23 cellular contexts compared by ENCODE assay signal in genomic region chr13:85529216-85529590, GRCh38.
A peak's percentile ranks its signal among the peaks of the same experiment; 100 is the strongest.
DNase-seq lines count a peak whose midpoint lies in the region; ATAC-seq and TF ChIP-seq lines count a peak whose summit lies in the region.
"Had no signal": no experiment of that assay in that cellular context is flagged by ENCODE, and none has a peak within 500 bp of the region (broad histone marks: within the 10 kb centered on the region; RNA-seq: fewer than 3 reads in every experiment).

No MANE protein-coding gene starts in this region.

- in situ Hi-C loops in astrocyte of the spinal cord (cut with HindIII; ENCODE audit: low sequenced_read_pairs) = no loop called here

- no peak overlapping the region for H2AFZ ChIP-seq in ACC112 (ENCODE audit: low read length, unreplicated experiment)
- H2AFZ ChIP-seq: GM23248 had no signal

- H3K4me1 Mint-ChIP-seq in CD14-positive monocyte = no peaks in the 10 kb centered on the region
- H3K4me1 Mint-ChIP-seq: immature natural killer cell had no signal

- H3K4me1 ChIP-seq in ACC112 (ENCODE audit: control insufficient read depth, insufficient read depth, low read length, unreplicated experiment) = peaks cover 14% of the 10 kb centered on the region
- H3K4me1 ChIP-seq in gastroesophageal sphincter = peaks cover 0 to 9% (median 2%) of the 10 kb centered on the region in 3 donors
- H3K4me1 ChIP-seq: upper lobe of right lung had no signal

- TF ChIP-seq EP300 in gastroesophageal sphincter (IDR thresholded peaks at IDR 0.05) = no peak

- 0 out of 2 replicates have a peak overlapping the region, but pooled peaks have one; percentile 24 for H3K27ac ChIP-seq in ACC112 (ENCODE audit: low read depth, low read length)
- peak overlapping the region in 1 of 4 donors; percentile 12 for H3K27ac ChIP-seq in gastroesophageal sphincter
- H3K27ac ChIP-seq: GM23248, neutrophil, SJCRH30, upper lobe of right lung had no signal

- no peaks in the 10 kb centered on the region for H3K9me3 ChIP-seq in gastroesophageal sphincter
- H3K9me3 ChIP-seq: Caco-2, SJCRH30, upper lobe of right lung had no signal

- TF ChIP-seq CTCF in astrocyte of the spinal cord (IDR thresholded peaks at IDR 0.05; ENCODE audit: low read depth, low read length) (no peak), gastroesophageal sphincter (IDR thresholded peaks at IDR 0.05) (no peak), CD14-positive monocyte (IDR thresholded peaks at IDR 0.05) (no peak)

- no peak overlapping the region for H3K4me3 Mint-ChIP-seq in CD14-positive monocyte
- H3K4me3 Mint-ChIP-seq: immature natural killer cell had no signal

- no peaks in the 10 kb centered on the region for H3K79me2 ChIP-seq in ACC112 (ENCODE audit: control insufficient read depth, insufficient read depth, low read length, unreplicated experiment)

- no peaks in the 10 kb centered on the region for H3K36me3 ChIP-seq in ACC112 (ENCODE audit: insufficient read depth, low read length)
- H3K36me3 ChIP-seq in gastroesophageal sphincter = no peaks in the 10 kb centered on the region
- H3K36me3 ChIP-seq: neutrophil, SJCRH30, upper lobe of right lung had no signal

- 50 to 81% methylated on average over 2 of the region's 2 CpGs for WGBS in gastroesophageal sphincter (ENCODE audit: low coverage in 1 of 2), 2 donors

- H3K36me3 Mint-ChIP-seq in CD14-positive monocyte = no peaks in the 10 kb centered on the region

- no peak overlapping the region for H3K4me3 ChIP-seq in ACC112 (ENCODE audit: low read depth, low read length)
- no peak overlapping the region for H3K4me3 ChIP-seq in astrocyte of the spinal cord (ENCODE audit: low read depth, low read length)
- no peak overlapping the region for H3K4me3 ChIP-seq in gastroesophageal sphincter
- H3K4me3 ChIP-seq: GM23248, SJCRH30, upper lobe of right lung had no signal

- peaks cover 0 to 2% (median 1%) of the 10 kb centered on the region in 7 donors for H3K9me3 Mint-ChIP-seq in CD14-positive monocyte

- DNase-seq in M059J (ENCODE audit: low read depth) (peak; percentile 29), astrocyte of the spinal cord (ENCODE audit: low read depth, low spot score) (peak; percentile 16), CD14-positive monocyte (ENCODE audit: low spot score) (no peak), CD1c-positive myeloid dendritic cell (ENCODE audit: extremely low spot score) (no peak), HuH-7 (ENCODE audit: low spot score) (no peak)
- DNase-seq: ACHN; activated effector memory CD4-positive, alpha-beta T cell treated with anti-CD3 and anti-CD28 coated beads, Interleukin-2, amount 50 U/mL, for 16 hours; Caco-2; immature natural killer cell; MV-4-11; NCI-H2081 treated with DMSO at 0.1 percent for 48 hours; NCI-H524 treated with DMSO at 0.1 percent for 48 hours; retina; SJCRH30; stimulated activated naive CD4-positive, alpha-beta T cell treated with Interleukin-2 at 50 U/mL for 16 hours; T-helper 9 cell; upper lobe of right lung had no signal

- H3K27ac Mint-ChIP-seq in CD14-positive monocyte = no peak overlapping the region
- H3K27ac Mint-ChIP-seq: immature natural killer cell had no signal

- no peaks in the 10 kb centered on the region for H3K27me3 ChIP-seq in ACC112 (ENCODE audit: insufficient read depth, low read length)
- H3K27me3 ChIP-seq in gastroesophageal sphincter = no peaks in the 10 kb centered on the region
- H3K27me3 ChIP-seq: neutrophil, SJCRH30, upper lobe of right lung had no signal

- H3K27me3 Mint-ChIP-seq in CD14-positive monocyte (ENCODE audit: low read depth in 3 of 3) = no peaks in the 10 kb centered on the region

- intact Hi-C loops in CD14-positive monocyte (cut with micrococcal nuclease) = no loop called here

- peak; percentile 16 for ATAC-seq in gastroesophageal sphincter
- ATAC-seq in HG03378 (IDR thresholded peaks at IDR 0.05; ENCODE audit: unreplicated experiment) = no peak
- ATAC-seq: HepG2, upper lobe of right lung had no signal

- TF ChIP-seq POLR2A in gastroesophageal sphincter (IDR thresholded peaks at IDR 0.05) = no peak

Comparison
In these comparisons a context has a peak if more than half of its experiments do, and no peak if none do; other contexts are left out.
1. DNase-seq: peak in M059J (single experiment) and astrocyte of the spinal cord (single experiment); none in CD14-positive monocyte (single experiment), CD1c-positive myeloid dendritic cell (single experiment) and HuH-7 (single experiment).